Comparison of ENCODE assay signal across 8 cellular contexts in the genomic region with DNA sequence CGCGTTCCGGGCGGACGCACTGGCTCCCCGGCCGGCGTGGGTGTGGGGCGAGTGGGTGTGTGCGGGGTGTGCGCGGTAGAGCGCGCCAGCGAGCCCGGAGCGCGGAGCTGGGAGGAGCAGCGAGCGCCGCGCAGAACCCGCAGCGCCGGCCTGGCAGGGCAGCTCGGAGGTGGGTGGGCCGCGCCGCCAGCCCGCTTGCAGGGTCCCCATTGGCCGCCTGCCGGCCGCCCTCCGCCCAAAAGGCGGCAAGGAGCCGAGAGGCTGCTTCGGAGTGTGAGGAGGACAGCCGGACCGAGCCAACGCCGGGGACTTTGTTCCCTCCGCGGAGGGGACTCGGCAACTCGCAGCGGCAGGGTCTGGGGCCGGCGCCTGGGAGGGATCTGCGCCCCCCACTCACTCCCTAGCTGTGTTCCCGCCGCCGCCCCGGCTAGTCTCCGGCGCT. TPM values are rescaled to one million over a fixed set of nuclear protein-coding genes. Genes with fewer than 3 reads are reported as not detected.
DNase-seq lines count a peak whose midpoint lies in the region; ATAC-seq lines count a peak whose summit lies in the region.

A gene (plus strand): TSS at position 264 of the 442 bp plus-strand sequence. CDS start 1,211 bp downstream, outside the sequence.

- in situ Hi-C loops in KBM-7 (cut with MboI; ENCODE audit: low pct_unique_long_range_greater_than_20kb, low sequenced_read_pairs) = no loop called here

- intact Hi-C loops in head of caudate nucleus (cut with DNase I) = loop anchor here (10.0 kb wide), 1 partner anchor 153 kb away; no protein-coding TSS in a partner anchor

- peak within 1 kb of the TSS; percentile 86 to 87 for H3K4me3 Mint-ChIP-seq in activated T-cell treated with anti-CD3 and anti-CD28 coated beads, Interleukin-2, amount 50 U/mL, for 72 hours

- H3K27me3 Mint-ChIP-seq in activated T-cell treated with anti-CD3 and anti-CD28 coated beads, Interleukin-2, amount 50 U/mL, for 72 hours (ENCODE audit: low read depth) = peaks cover 73% of the 10 kb centered on the region

- peaks cover 0 to 9% of the 10 kb centered on the region in 2 donors for H3K36me3 Mint-ChIP-seq in activated T-cell treated with anti-CD3 and anti-CD28 coated beads, Interleukin-2, amount 50 U/mL, for 72 hours (ENCODE audit: insufficient read depth in 2 of 2)

- DNase-seq in Daoy (ENCODE audit: low read depth) (peak; percentile 81), KBM-7 (peak; percentile 84), head of caudate nucleus (peak in 38 of 42 donors; percentile 35 to 83 (median 67)), nucleus accumbens (lab: John Stamatoyannopoulos, UW) (peak in 31 of 56 donors; percentile 9 to 74 (median 43)), AML-193 (lab: John Stamatoyannopoulos, UW) (no peak)
- DNase-seq in activated T-cell treated with anti-CD3 and anti-CD28 coated beads, Interleukin-2, amount 50 U/mL, for 72 hours = peak; percentile 57 to 66

- no peaks in the 10 kb centered on the region for H3K9me3 Mint-ChIP-seq in activated T-cell treated with anti-CD3 and anti-CD28 coated beads, Interleukin-2, amount 50 U/mL, for 72 hours

- H3K4me1 Mint-ChIP-seq in activated T-cell treated with anti-CD3 and anti-CD28 coated beads, Interleukin-2, amount 50 U/mL, for 72 hours (ENCODE audit: low read depth) = peaks cover 39% of the 10 kb centered on the region

- H3K27ac Mint-ChIP-seq in activated T-cell treated with anti-CD3 and anti-CD28 coated beads, Interleukin-2, amount 50 U/mL, for 72 hours = no peak within 1 kb of the TSS

- ATAC-seq in GM19438 (IDR thresholded peaks at IDR 0.05; ENCODE audit: low read depth, unreplicated experiment) (peak; percentile 54), HG02970 (IDR thresholded peaks at IDR 0.05; ENCODE audit: low FRiP score, unreplicated experiment) (no peak)
- peak; percentile 76 to 80 for ATAC-seq in activated T-cell treated with anti-CD3 and anti-CD28 coated beads, Interleukin-2, amount 50 U/mL, for 72 hours (replicated peaks in 1 of 2)

RNA-seq across cellular contexts. Expression of the gene that starts here (rescaled TPM):
- total RNA-seq in Daoy (2014; rRNA removed; shearing (Covaris generic)) = 23.9 and 31.3 TPM in 2 replicates
- 10 to 100 TPM; 28.9 to 37.8 TPM for total RNA-seq in activated T-cell treated with anti-CD3 and anti-CD28 coated beads, Interleukin-2, amount 50 U/mL, for 72 hours

Comparison
In these comparisons a context has a peak if more than half of its experiments do, and no peak if none do; other contexts are left out.
1. DNase-seq: peak in Daoy (single experiment), KBM-7 (single experiment), activated T-cell treated with anti-CD3 and anti-CD28 coated beads, Interleukin-2, amount 50 U/mL, for 72 hours (2 of 2), head of caudate nucleus (38 of 42) and nucleus accumbens (31 of 56); none in AML-193 (0 of 2).